In genomic region chr4:139137745-139138144, GRCh38 we compare ENCODE assay signal across 19 cellular contexts.
"Had no signal": no experiment of that assay in that cellular context is flagged by ENCODE, and none has a peak within 500 bp of the region (broad histone marks: within the 10 kb centered on the region; RNA-seq: fewer than 3 reads in every experiment).

No MANE protein-coding gene starts in this region.

- H3K9me3 ChIP-seq: colonic mucosa, left ventricle myocardium inferior, spleen, testis had no signal

- H3K27me3 ChIP-seq: colonic mucosa, spleen, testis had no signal

- H3K4me1 ChIP-seq: colonic mucosa had no signal

- ATAC-seq: activated CD8-positive, alpha-beta T cell treated with anti-CD3 and anti-CD28 coated beads, Interleukin-2, amount 10 ng/mL, durations not matched to agents 7 days and 5 days; stimulated activated memory B cell treated with anti-CD40 and anti-IgM and Interleukin-4, amounts not matched to agents 10 μg/mL and 1 μg/mL and 100 μg/mL, for 72 hours had no signal

- H3K36me3 ChIP-seq: colonic mucosa had no signal

- H3K4me3 ChIP-seq: colonic mucosa, left ventricle myocardium inferior, spleen, testis had no signal

- DNase-seq: activated CD4-positive, alpha-beta T cell treated with anti-CD3 and anti-CD28 coated beads, Interleukin-2, amount 10 ng/mL, durations not matched to agents 24 days and 14 days; activated CD8-positive, alpha-beta T cell treated with anti-CD3 and anti-CD28 coated beads, Interleukin-2, amount 10 ng/mL, durations not matched to agents 7 days and 5 days; activated naive CD4-positive, alpha-beta T cell treated with anti-CD3 and anti-CD28 coated beads for 36 hours; activated T-cell treated with anti-CD3 and anti-CD28 coated beads, Interleukin-2, amount 50 U/mL, for 24 hours; colonic mucosa; erythroblast; head of caudate nucleus; kidney glomerular epithelial cell; left ventricle myocardium inferior; mammary epithelial cell; midbrain; nephron progenitor cell; nucleus accumbens; posterior cingulate gyrus; spleen; stimulated activated CD4-positive, alpha-beta T cell treated with anti-CD3 and anti-CD28 coated beads, Interleukin-4, amount 100 ng/mL, for 4 hours; T1000; testis had no signal

- H3K27ac ChIP-seq: colonic mucosa, left ventricle myocardium inferior, spleen, testis had no signal
